In genomic region chr10:49656845-49657493, GRCh38 we compare ENCODE assay signal across 30 cellular contexts. TPM values are rescaled to one million over a fixed set of nuclear protein-coding genes. Genes with fewer than 3 reads are reported as not detected.
A peak's percentile ranks its signal among the peaks of the same experiment; 100 is the strongest.
DNase-seq lines count a peak whose midpoint lies in the region; ATAC-seq, FAIRE-seq and TF ChIP-seq lines count a peak whose summit lies in the region.
"Had no signal": no experiment of that assay in that cellular context is flagged by ENCODE, and none has a peak within 500 bp of the region (broad histone marks: within the 10 kb centered on the region; RNA-seq: fewer than 3 reads in every experiment).

No MANE protein-coding gene starts in this region.

- under 1% methylated on average over 9 of the region's 9 CpGs for WGBS in K562 (ENCODE audit: insufficient coverage, low coverage, missing lambda C conversion rate)

- TF ChIP-seq POLR2A in K562 (conservative IDR thresholded peaks at IDR 0.05), result no peak

- peak; percentile 47 for DNase-seq in natural killer cell treated with Interleukin-12 subunit alpha and Interleukin-12 subunit beta and Interleukin-15 and Interleukin-18, amount 100 ng/mL, for 72 hours (ENCODE audit: low spot score)
- DNase-seq in natural killer cell (no peak), K562 (ENCODE audit: extremely low read depth in 1 of 4, low spot score in 3 of 4) (no peak), foreskin keratinocyte (peak in 1 of 2 donors; percentile 62)
- DNase-seq: 8988T; ACHN; CD4-positive, alpha-beta T cell; COR-L47; DMS79; GF-D8; H7; KG1; NCI-H1092; NCI-H1417 treated with DMSO at 0.1 percent for 48 hours; NCI-H1694 treated with DMSO at 0.1 percent for 48 hours; NCI-H2081; NCI-H2227 treated with DMSO at 0.1 percent for 48 hours; NCI-H510A; NCI-H69; SHP77 treated with DMSO at 0.1 percent for 48 hours had no signal

- no peak for FAIRE-seq in K562 (lab: Jason Lieb, UNC)
- FAIRE-seq: GM12891, HepG2 had no signal

- peaks cover 11% of the 10 kb centered on the region for H3K36me3 Mint-ChIP-seq in natural killer cell treated with Interleukin-12 subunit alpha and Interleukin-12 subunit beta and Interleukin-15 and Interleukin-18, amount 100 ng/mL, for 72 hours
- peaks cover 16% of the 10 kb centered on the region for H3K36me3 Mint-ChIP-seq in natural killer cell

- no peak overlapping the region for H3K4me2 ChIP-seq in K562 (ENCODE audit: insufficient read depth, low read length)

- no peak overlapping the region for H3K27ac Mint-ChIP-seq in natural killer cell treated with Interleukin-12 subunit alpha and Interleukin-12 subunit beta and Interleukin-15 and Interleukin-18, amount 100 ng/mL, for 72 hours
- H3K27ac Mint-ChIP-seq in natural killer cell, result no peak overlapping the region
- H3K27ac Mint-ChIP-seq: CD4-positive, alpha-beta T cell had no signal

- no peak overlapping the region for H3K9ac ChIP-seq in K562 (ENCODE audit: insufficient read depth in 1 of 2, low read depth in 2 of 2, low read length in 2 of 2)

- H3K27me3 ChIP-seq in K562 (ENCODE audit: control insufficient read depth in 2 of 2, insufficient read depth in 2 of 2, low read length in 2 of 2), result peaks cover 9 to 31% of the 10 kb centered on the region in 2 experiments; a peak in 4 of 5 replicates
- H3K27me3 ChIP-seq in foreskin keratinocyte, result no peaks in the 10 kb centered on the region

- H3K9me1 ChIP-seq in K562 (ENCODE audit: control insufficient read depth, insufficient read depth, low read length), result no peaks in the 10 kb centered on the region

- no peak for TF ChIP-seq EP300 in K562 (IDR thresholded peaks at IDR 0.05; ENCODE audit: low read length)

- H3K27ac ChIP-seq in K562 (ENCODE audit: extremely low read depth, low read depth, low read length) (no peak overlapping the region), foreskin keratinocyte (no peak overlapping the region)
- H3K27ac ChIP-seq: SK-N-MC had no signal

- BruUV-seq in K562 (replicated peaks; lab: Mats Ljungman, UMichigan), result no TSS peak

- intact Hi-C loops in natural killer cell (cut with micrococcal nuclease), result no loop called here
- intact Hi-C loops in K562 (cut with micrococcal nuclease), result no loop called here

- no peaks in the 10 kb centered on the region for H3K4me1 Mint-ChIP-seq in natural killer cell treated with Interleukin-12 subunit alpha and Interleukin-12 subunit beta and Interleukin-15 and Interleukin-18, amount 100 ng/mL, for 72 hours (ENCODE audit: low read depth in 2 of 2)
- no peaks in the 10 kb centered on the region for H3K4me1 Mint-ChIP-seq in natural killer cell

- H2AFZ ChIP-seq in K562 (ENCODE audit: low read depth, low read length), result no peak overlapping the region

- no peak for ATAC-seq in natural killer cell treated with Interleukin-12 subunit alpha and Interleukin-12 subunit beta and Interleukin-15 and Interleukin-18, amount 100 ng/mL, for 72 hours
- ATAC-seq in natural killer cell (no peak), K562 (no peak), foreskin keratinocyte (peak; percentile 58), GM19467 (IDR thresholded peaks at IDR 0.05; ENCODE audit: unreplicated experiment) (no peak), GM19397 (IDR thresholded peaks at IDR 0.05; ENCODE audit: unreplicated experiment) (no peak), HG03196 (IDR thresholded peaks at IDR 0.05; ENCODE audit: unreplicated experiment) (no peak)
- ATAC-seq: HepG2, Panc1 had no signal

- no peaks in the 10 kb centered on the region for H3K36me3 ChIP-seq in K562 (ENCODE audit: control insufficient read depth, insufficient read depth, low read length)

- H3K4me3 Mint-ChIP-seq in natural killer cell treated with Interleukin-12 subunit alpha and Interleukin-12 subunit beta and Interleukin-15 and Interleukin-18, amount 100 ng/mL, for 72 hours, result no peak overlapping the region
- no peak overlapping the region for H3K4me3 Mint-ChIP-seq in natural killer cell
- H3K4me3 Mint-ChIP-seq: CD4-positive, alpha-beta T cell had no signal

- no peaks in the 10 kb centered on the region for H3K4me1 ChIP-seq in K562 (replicated peaks in 1 of 2; ENCODE audit: control insufficient read depth in 2 of 2, insufficient read depth in 2 of 2, low read length in 2 of 2)
- peaks cover 10% of the 10 kb centered on the region for H3K4me1 ChIP-seq in foreskin keratinocyte

- H3K27me3 Mint-ChIP-seq in natural killer cell treated with Interleukin-12 subunit alpha and Interleukin-12 subunit beta and Interleukin-15 and Interleukin-18, amount 100 ng/mL, for 72 hours, result peaks cover 13 to 41% of the 10 kb centered on the region in 2 donors
- H3K27me3 Mint-ChIP-seq in natural killer cell (ENCODE audit: low read depth in 2 of 2), result peaks cover 13 to 33% of the 10 kb centered on the region in 2 donors

- CTCF ChIA-PET in K562 (lab: Yijun Ruan, JAX; ENCODE audit: low intra/inter-chr PET ratio), result no interaction called here

- peaks cover 15% of the 10 kb centered on the region for H3K9me3 Mint-ChIP-seq in natural killer cell treated with Interleukin-12 subunit alpha and Interleukin-12 subunit beta and Interleukin-15 and Interleukin-18, amount 100 ng/mL, for 72 hours
- H3K9me3 Mint-ChIP-seq in natural killer cell, result peaks cover 5 to 11% of the 10 kb centered on the region in 2 donors

- peaks cover 2% of the 10 kb centered on the region; the same call in 1 of the 2 replicates for H4K20me1 ChIP-seq in K562 (replicated peaks; ENCODE audit: control insufficient read depth, insufficient read depth, low read length)

- in situ Hi-C loops in K562 (cut with MboI), result no loop called here

- H3K79me2 ChIP-seq in K562 (ENCODE audit: control insufficient read depth, insufficient read depth, low read length), result no peaks in the 10 kb centered on the region

- TF ChIP-seq RAD21 in K562 (CRISPR knock-in tag; conservative IDR thresholded peaks at IDR 0.05 in 1 of 2, IDR thresholded peaks at IDR 0.05 in 1 of 2), result no peak

- POLR2A ChIA-PET in K562 (lab: Yijun Ruan, JAX), result no interaction called here

- H3K4me3 ChIP-seq in K562, result no peak overlapping the region
- H3K4me3 ChIP-seq: SK-N-MC had no signal

- TF ChIP-seq CTCF in natural killer cell (IDR thresholded peaks at IDR 0.05) (no peak), K562 (IDR thresholded peaks at IDR 0.05 in 2 of 3, conservative IDR thresholded peaks at IDR 0.05 in 1 of 3; ENCODE audit: insufficient read depth in 2 of 3, low read depth in 1 of 3, low read length in 3 of 3) (no peak), foreskin keratinocyte (conservative IDR thresholded peaks at IDR 0.05) (no peak)

- H3K9me3 ChIP-seq in K562 (replicated peaks; ENCODE audit: control insufficient read depth, insufficient read depth, low read depth, low read length), result no peaks in the 10 kb centered on the region

RNA-seq across cellular contexts. Expression of gene C10orf53, which starts 22.5 kb away (rescaled TPM):
- total RNA-seq in natural killer cell treated with Interleukin-12 subunit alpha and Interleukin-12 subunit beta and Interleukin-15 and Interleukin-18, amount 100 ng/mL, for 72 hours, result not detected
- not detected for total RNA-seq in natural killer cell
- not detected in 2 replicates for total RNA-seq in K562 (2011; cell fraction: chromatin; rRNA removed; ENCODE audit: low replicate concordance)
- total RNA-seq in K562 (2011; cell fraction: nucleolus; rRNA removed), result not detected in 2 replicates
- not detected in 2 replicates for total RNA-seq in K562 (2011; cell fraction: nucleoplasm; rRNA removed)
- total RNA-seq in K562 (2014; rRNA removed), result not detected in 2 replicates
- total RNA-seq in K562 (2014; rRNA removed; fragmentation: Illumina TruSeq; extraction: Trizol), result not detected in 2 replicates
- not detected in 2 replicates for total RNA-seq in K562 (2015; rRNA removed; fragmentation: Illumina TruSeq; extraction: Trizol)
- not detected in 2 replicates for total RNA-seq in K562 (2021)
- not detected in 2 replicates for polyA plus RNA-seq in K562 (2011; rRNA removed)
- polyA plus RNA-seq in K562 (2011; cell fraction: cytosol; rRNA removed), result not detected in 2 replicates
- polyA plus RNA-seq in K562 (2011; cell fraction: nucleus; rRNA removed), result not detected in 2 replicates
- polyA plus RNA-seq in K562 (2012), result not detected in 2 replicates
- not detected in 2 replicates for polyA plus RNA-seq in K562 (2014; fragmentation: Illumina TruSeq; extraction: Trizol)
- polyA plus RNA-seq in K562 (2014; fragmentation: Nextera tagmentation; extraction: Ambion mirVana), result not detected
- polyA plus RNA-seq in K562 (2014; rRNA removed), result not detected in 2 replicates
- polyA minus RNA-seq in K562 (2011; rRNA and poly(A)+ RNA removed), result not detected in 2 replicates
- polyA minus RNA-seq in K562 (2011; cell fraction: cytosol; rRNA and poly(A)+ RNA removed), result not detected in 2 replicates
- polyA minus RNA-seq in K562 (2011; cell fraction: nucleus; rRNA and poly(A)+ RNA removed), result not detected in 2 replicates
- not detected in 2 replicates for total RNA-seq in foreskin keratinocyte
- polyA plus RNA-seq in foreskin keratinocyte, result not detected in 2 replicates
- total RNA-seq: CD4-positive, alpha-beta T cell; H7; HepG2; HT1080; OCI-LY7 had no signal
- polyA plus RNA-seq: BJ, HepG2 had no signal

RNA-seq across cellular contexts. Expression of gene CHAT, which starts 43.1 kb away (rescaled TPM):
- total RNA-seq in natural killer cell treated with Interleukin-12 subunit alpha and Interleukin-12 subunit beta and Interleukin-15 and Interleukin-18, amount 100 ng/mL, for 72 hours, result not detected
- not detected for total RNA-seq in natural killer cell
- total RNA-seq in K562 (2011; cell fraction: chromatin; rRNA removed; ENCODE audit: low replicate concordance), result not detected in 2 replicates
- total RNA-seq in K562 (2011; cell fraction: nucleolus; rRNA removed), result not detected in 2 replicates
- total RNA-seq in K562 (2011; cell fraction: nucleoplasm; rRNA removed), result not detected in 2 replicates
- not detected in 2 replicates for total RNA-seq in K562 (2014; rRNA removed)
- total RNA-seq in K562 (2014; rRNA removed; fragmentation: Illumina TruSeq; extraction: Trizol), result not detected in 2 replicates
- not detected in 2 replicates for total RNA-seq in K562 (2015; rRNA removed; fragmentation: Illumina TruSeq; extraction: Trizol)
- total RNA-seq in K562 (2021), result not detected in 2 replicates
- not detected in 2 replicates for polyA plus RNA-seq in K562 (2011; rRNA removed)
- not detected in 2 replicates for polyA plus RNA-seq in K562 (2011; cell fraction: cytosol; rRNA removed)
- not detected in 2 replicates for polyA plus RNA-seq in K562 (2011; cell fraction: nucleus; rRNA removed)
- not detected in 2 replicates for polyA plus RNA-seq in K562 (2012)
- not detected in 2 replicates for polyA plus RNA-seq in K562 (2014; fragmentation: Illumina TruSeq; extraction: Trizol)
- not detected for polyA plus RNA-seq in K562 (2014; fragmentation: Nextera tagmentation; extraction: Ambion mirVana)
- not detected in 2 replicates for polyA plus RNA-seq in K562 (2014; rRNA removed)
- polyA minus RNA-seq in K562 (2011; rRNA and poly(A)+ RNA removed), result not detected in 2 replicates
- not detected in 2 replicates for polyA minus RNA-seq in K562 (2011; cell fraction: cytosol; rRNA and poly(A)+ RNA removed)
- not detected in 2 replicates for polyA minus RNA-seq in K562 (2011; cell fraction: nucleus; rRNA and poly(A)+ RNA removed)
- total RNA-seq in foreskin keratinocyte, result not detected in 2 replicates
- not detected in 2 replicates for polyA plus RNA-seq in foreskin keratinocyte
- total RNA-seq: CD4-positive, alpha-beta T cell; H7; HepG2; HT1080; OCI-LY7 had no signal
- polyA plus RNA-seq: BJ, HepG2 had no signal

RNA-seq across cellular contexts. Expression of gene SLC18A3, which starts 46.9 kb away (rescaled TPM):
- not detected for total RNA-seq in natural killer cell treated with Interleukin-12 subunit alpha and Interleukin-12 subunit beta and Interleukin-15 and Interleukin-18, amount 100 ng/mL, for 72 hours
- total RNA-seq in natural killer cell, result not detected
- total RNA-seq in K562 (2011; cell fraction: chromatin; rRNA removed; ENCODE audit: low replicate concordance), result not detected in 2 replicates
- total RNA-seq in K562 (2011; cell fraction: nucleolus; rRNA removed), result not detected in 2 replicates
- total RNA-seq in K562 (2011; cell fraction: nucleoplasm; rRNA removed), result not detected in 2 replicates
- not detected in 2 replicates for total RNA-seq in K562 (2014; rRNA removed)
- total RNA-seq in K562 (2014; rRNA removed; fragmentation: Illumina TruSeq; extraction: Trizol), result not detected in 2 replicates
- not detected in 2 replicates for total RNA-seq in K562 (2015; rRNA removed; fragmentation: Illumina TruSeq; extraction: Trizol)
- total RNA-seq in K562 (2021), result not detected in 2 replicates
- polyA plus RNA-seq in K562 (2011; rRNA removed), result not detected in 2 replicates
- polyA plus RNA-seq in K562 (2011; cell fraction: cytosol; rRNA removed), result not detected in 2 replicates
- polyA plus RNA-seq in K562 (2011; cell fraction: nucleus; rRNA removed), result not detected in 2 replicates
- polyA plus RNA-seq in K562 (2012), result not detected in 2 replicates
- polyA plus RNA-seq in K562 (2014; fragmentation: Illumina TruSeq; extraction: Trizol), result not detected in 2 replicates
- polyA plus RNA-seq in K562 (2014; fragmentation: Nextera tagmentation; extraction: Ambion mirVana), result not detected
- polyA plus RNA-seq in K562 (2014; rRNA removed), result not detected in 2 replicates
- polyA minus RNA-seq in K562 (2011; rRNA and poly(A)+ RNA removed), result not detected in 2 replicates
- not detected in 2 replicates for polyA minus RNA-seq in K562 (2011; cell fraction: cytosol; rRNA and poly(A)+ RNA removed)
- polyA minus RNA-seq in K562 (2011; cell fraction: nucleus; rRNA and poly(A)+ RNA removed), result not detected in 2 replicates
- total RNA-seq in foreskin keratinocyte, result not detected in 2 replicates
- polyA plus RNA-seq in foreskin keratinocyte, result not detected in 2 replicates
- total RNA-seq: CD4-positive, alpha-beta T cell; H7; HepG2; HT1080; OCI-LY7 had no signal
- polyA plus RNA-seq: BJ, HepG2 had no signal
